In genomic region chr4:84496356-84497219, GRCh38 we compare ENCODE assay signal across 10 cellular contexts. TPM values are rescaled to one million over a fixed set of nuclear protein-coding genes. Genes with fewer than 3 reads are reported as not detected.
DNase-seq lines count a peak whose midpoint lies in the region; ATAC-seq and TF ChIP-seq lines count a peak whose summit lies in the region.
"Had no signal": no experiment of that assay in that cellular context is flagged by ENCODE, and none has a peak within 500 bp of the region (broad histone marks: within the 10 kb centered on the region; RNA-seq: fewer than 3 reads in every experiment).

No MANE protein-coding gene starts in this region.

- peaks cover 91% of the 10 kb centered on the region for H3K27me3 Mint-ChIP-seq in T-helper 1 cell treated with Interleukin-12 subunit alpha and Interleukin-12 subunit beta and Interleukin-4 antibody, amounts not matched to agents 30 μg/mL and 1 μg/mL, for 36 hours (ENCODE audit: low read depth)
- H3K27me3 Mint-ChIP-seq in endothelial cell (ENCODE audit: unreplicated experiment), result peaks cover 37% of the 10 kb centered on the region

- no peaks in the 10 kb centered on the region for H3K9me3 ChIP-seq in osteoblast (ENCODE audit: low read depth, low read length)

- H3K27ac Mint-ChIP-seq in T-helper 1 cell treated with Interleukin-12 subunit alpha and Interleukin-12 subunit beta and Interleukin-4 antibody, amounts not matched to agents 30 μg/mL and 1 μg/mL, for 36 hours, result peak overlapping the region; percentile 31
- no peak overlapping the region for H3K27ac Mint-ChIP-seq in endothelial cell (ENCODE audit: unreplicated experiment)

- no peak overlapping the region for H3K4me2 ChIP-seq in osteoblast (ENCODE audit: insufficient read depth, low read length)

- H3K4me3 ChIP-seq in osteoblast (ENCODE audit: insufficient read depth, low read length), result no peak overlapping the region

- H3K4me1 Mint-ChIP-seq in T-helper 1 cell treated with Interleukin-12 subunit alpha and Interleukin-12 subunit beta and Interleukin-4 antibody, amounts not matched to agents 30 μg/mL and 1 μg/mL, for 36 hours (ENCODE audit: low read depth), result peaks cover 8% of the 10 kb centered on the region
- H3K4me1 Mint-ChIP-seq in endothelial cell (ENCODE audit: unreplicated experiment), result peaks cover 40% of the 10 kb centered on the region

- peak; percentile 2; the same call in 2 of the 3 replicates for ATAC-seq in SK-N-SH treated with all-trans-retinoic acid at 6 μM for 48 hours
- no peak for ATAC-seq in HG02885 (IDR thresholded peaks at IDR 0.05; ENCODE audit: poor library complexity, unreplicated experiment)

- H3K36me3 ChIP-seq in osteoblast (ENCODE audit: insufficient read depth, low read length), result no peaks in the 10 kb centered on the region

- H2AFZ ChIP-seq in osteoblast (ENCODE audit: low read length), result no peak overlapping the region

- H3K4me1 ChIP-seq in osteoblast (ENCODE audit: insufficient read depth, low read length), result peaks cover 6% of the 10 kb centered on the region

- no peaks in the 10 kb centered on the region for H3K79me2 ChIP-seq in osteoblast (ENCODE audit: insufficient read depth, low read length)

- H4K20me1 ChIP-seq in osteoblast (ENCODE audit: insufficient read depth, low read length), result no peaks in the 10 kb centered on the region

- no peak overlapping the region for H3K4me3 Mint-ChIP-seq in T-helper 1 cell treated with Interleukin-12 subunit alpha and Interleukin-12 subunit beta and Interleukin-4 antibody, amounts not matched to agents 30 μg/mL and 1 μg/mL, for 36 hours
- H3K4me3 Mint-ChIP-seq in endothelial cell (ENCODE audit: unreplicated experiment), result peak overlapping the region; percentile 79

- DNase-seq in T-helper 1 cell, result no peak
- DNase-seq in endothelial cell (ENCODE audit: low spot score), result no peak
- peak; percentile 46 for DNase-seq in osteoblast (ENCODE audit: insufficient read length, low spot score, missing footprints)
- DNase-seq in NCI-H1105 (lab: John Stamatoyannopoulos, UW), result no peak
- DNase-seq in NCI-H510A (lab: John Stamatoyannopoulos, UW), result no peak
- DNase-seq: 8988T, caudate nucleus had no signal

- H3K36me3 Mint-ChIP-seq in T-helper 1 cell treated with Interleukin-12 subunit alpha and Interleukin-12 subunit beta and Interleukin-4 antibody, amounts not matched to agents 30 μg/mL and 1 μg/mL, for 36 hours (ENCODE audit: low read depth), result peaks cover 8% of the 10 kb centered on the region
- H3K36me3 Mint-ChIP-seq in endothelial cell (ENCODE audit: low read depth, unreplicated experiment), result peaks cover 22% of the 10 kb centered on the region

- H3K27ac ChIP-seq in osteoblast (ENCODE audit: low read depth, low read length), result no peak overlapping the region

- H3K9me3 Mint-ChIP-seq in T-helper 1 cell treated with Interleukin-12 subunit alpha and Interleukin-12 subunit beta and Interleukin-4 antibody, amounts not matched to agents 30 μg/mL and 1 μg/mL, for 36 hours, result peaks cover 7% of the 10 kb centered on the region
- H3K9me3 Mint-ChIP-seq in endothelial cell (ENCODE audit: unreplicated experiment), result no peaks in the 10 kb centered on the region

- H3K27me3 ChIP-seq in osteoblast (ENCODE audit: insufficient read depth, low read length), result peaks cover 98% of the 10 kb centered on the region

- TF ChIP-seq CTCF in endothelial cell (IDR thresholded peaks at IDR 0.05; ENCODE audit: unreplicated experiment), result no peak
- no peak for TF ChIP-seq CTCF in osteoblast (IDR thresholded peaks at IDR 0.05; ENCODE audit: extremely low read depth, low read depth, low read length)

TF ChIP-seq in SK-N-SH treated with all-trans-retinoic acid at 6 μM for 48 hours, 23 proteins besides CTCF, POLR2A, EP300 and RAD21:
- TF ChIP-seq ZNF8 (CRISPR knock-in tag; IDR thresholded peaks at IDR 0.05), result no peak
- no peak for TF ChIP-seq OSR1 (CRISPR knock-in tag; IDR thresholded peaks at IDR 0.05)
- no peak for TF ChIP-seq SNAI2 (CRISPR knock-in tag; IDR thresholded peaks at IDR 0.05)
- no peak for TF ChIP-seq TOX (CRISPR knock-in tag; IDR thresholded peaks at IDR 0.05; ENCODE audit: borderline replicate concordance)
- TF ChIP-seq ISL1 (CRISPR knock-in tag; IDR thresholded peaks at IDR 0.05), result no peak
- TF ChIP-seq POU6F1 (CRISPR knock-in tag; IDR thresholded peaks at IDR 0.05; ENCODE audit: borderline replicate concordance, low read depth), result no peak
- no peak for TF ChIP-seq GLIS3 (CRISPR knock-in tag; IDR thresholded peaks at IDR 0.05)
- TF ChIP-seq ZNF565 (CRISPR knock-in tag; conservative IDR thresholded peaks at IDR 0.05; ENCODE audit: low read depth), result no peak
- TF ChIP-seq ZFP3 (CRISPR knock-in tag; IDR thresholded peaks at IDR 0.05), result no peak
- no peak for TF ChIP-seq ARNTL (CRISPR knock-in tag; IDR thresholded peaks at IDR 0.05; ENCODE audit: borderline replicate concordance, low read depth)
- TF ChIP-seq ZC3H10 (CRISPR knock-in tag; IDR thresholded peaks at IDR 0.05), result no peak
- TF ChIP-seq PPARA (CRISPR knock-in tag; IDR thresholded peaks at IDR 0.05; ENCODE audit: borderline replicate concordance), result no peak
- no peak for TF ChIP-seq PATZ1 (CRISPR knock-in tag; IDR thresholded peaks at IDR 0.05; ENCODE audit: borderline replicate concordance)
- TF ChIP-seq BACH2 (CRISPR knock-in tag; IDR thresholded peaks at IDR 0.05; ENCODE audit: borderline replicate concordance), result no peak
- TF ChIP-seq CSDC2 (CRISPR knock-in tag; IDR thresholded peaks at IDR 0.05), result no peak
- no peak for TF ChIP-seq CREB5 (CRISPR knock-in tag; IDR thresholded peaks at IDR 0.05; ENCODE audit: low read depth)
- no peak for TF ChIP-seq CSRNP3 (CRISPR knock-in tag; IDR thresholded peaks at IDR 0.05)
- no peak for TF ChIP-seq RARB (CRISPR knock-in tag; IDR thresholded peaks at IDR 0.05)
- TF ChIP-seq TCF4 (CRISPR knock-in tag; IDR thresholded peaks at IDR 0.05; ENCODE audit: borderline replicate concordance), result no peak

RNA-seq across cellular contexts. Expression of gene NKX6-1, which starts 2.5 kb away (rescaled TPM):
- total RNA-seq in endothelial cell (ENCODE audit: unreplicated experiment) (14.6 TPM), osteoblast (under 0.01 TPM in 1 of 2 replicates, not detected in the other)

Comparison
In these comparisons a context has a peak if more than half of its experiments do, and no peak if none do; other contexts are left out.
1. RNA of gene NKX6-1, which starts 2.5 kb away (total RNA-seq): 14.6 TPM in endothelial cell (single experiment); under 0.01 TPM in osteoblast; every median in the first group is over 10 times any median in the second.